23 cellular contexts compared by ENCODE assay signal in the genomic region with DNA sequence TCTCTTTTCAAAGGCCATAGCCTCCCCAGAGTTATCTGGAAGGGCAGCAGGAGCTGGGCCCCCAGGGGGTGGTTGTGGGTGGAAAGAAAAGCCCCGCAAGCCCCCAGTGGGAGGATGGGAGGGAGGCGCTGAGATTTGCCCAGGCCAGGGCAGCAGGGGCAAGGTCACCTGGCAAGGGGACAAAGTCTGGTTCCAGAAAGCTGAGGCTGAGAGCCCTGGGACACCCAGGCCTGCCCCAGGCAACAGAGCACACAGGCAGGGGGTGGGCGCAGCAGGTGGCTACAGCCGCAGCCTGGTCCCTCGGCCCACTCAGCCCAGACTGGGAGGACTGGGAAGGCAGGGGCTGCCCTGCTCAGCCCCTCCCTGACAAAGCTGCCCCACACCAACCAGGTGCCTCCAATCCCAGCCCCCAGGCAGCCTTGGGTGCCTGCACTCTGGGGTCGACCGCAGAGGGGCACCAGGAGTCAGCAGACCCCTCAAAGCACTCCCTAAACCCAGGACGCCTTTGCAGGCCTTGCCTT. TPM values are rescaled to one million over a fixed set of nuclear protein-coding genes. Genes with fewer than 3 reads are reported as not detected.
"Had no signal": no experiment of that assay in that cellular context is flagged by ENCODE, and none has a peak within 500 bp of the region (broad histone marks: within the 10 kb centered on the region; RNA-seq: fewer than 3 reads in every experiment).

No MANE protein-coding gene starts in this region.

- H3K27ac Mint-ChIP-seq: nephron progenitor cell had no signal

- H3K27ac ChIP-seq: coronary artery, dorsolateral prefrontal cortex, heart right ventricle, left lung, sigmoid colon, skin epidermis, tibial artery, upper lobe of left lung, uterus had no signal

- H3K9me3 ChIP-seq: heart right ventricle, left lung, neutrophil, sigmoid colon, tibial artery, upper lobe of left lung, uterus had no signal

- H3K4me3 ChIP-seq: coronary artery, dorsolateral prefrontal cortex, heart right ventricle, left lung, lung, sigmoid colon, skin epidermis, tibial artery, upper lobe of left lung, uterus had no signal

- H3K36me3 ChIP-seq: heart right ventricle, sigmoid colon, tibial artery, upper lobe of left lung, uterus had no signal

- H3K4me3 Mint-ChIP-seq: nephron progenitor cell had no signal

- H3K4me1 ChIP-seq: heart right ventricle, left lung, sigmoid colon, tibial artery, upper lobe of left lung, uterus had no signal

- H3K9me3 Mint-ChIP-seq: nephron progenitor cell had no signal

- H3K27me3 ChIP-seq: dorsolateral prefrontal cortex, left lung, neutrophil, sigmoid colon, tibial artery, upper lobe of left lung, uterus had no signal

- ATAC-seq: heart right ventricle, left lung had no signal

- DNase-seq: dorsolateral prefrontal cortex; effector CD8-positive, alpha-beta T cell; foreskin melanocyte; heart right ventricle; hypothalamus; kidney glomerular epithelial cell; left lung; mesenchymal stem cell; midbrain; nephron progenitor cell; sigmoid colon; stimulated activated naive CD4-positive, alpha-beta T cell treated with Interleukin-2 at 50 U/mL for 16 hours; tibial artery; uterus had no signal

RNA-seq across cellular contexts. Expression of a gene that starts 23.7 kb away (rescaled TPM):
- total RNA-seq: chondrocyte, glomerular endothelial cell, osteocyte, pulmonary artery endothelial cell had no signal
